In genomic region chr4:6782846-6783110, GRCh38 we compare ENCODE assay signal across 8 cellular contexts. TPM values are rescaled to one million over a fixed set of nuclear protein-coding genes. Genes with fewer than 3 reads are reported as not detected.
DNase-seq lines count a peak whose midpoint lies in the region; ATAC-seq, FAIRE-seq and TF ChIP-seq lines count a peak whose summit lies in the region.

No MANE protein-coding gene starts in this region.

- no peak overlapping the region for H2AK5ac ChIP-seq in mesenchymal stem cell (ENCODE audit: low read length, severe bottlenecking)

- H2BK120ac ChIP-seq in mesenchymal stem cell (ENCODE audit: low read depth, low read length) = peak overlapping the region; percentile 97

- H3K9me3 Mint-ChIP-seq in stimulated activated naive CD8-positive, alpha-beta T cell treated with anti-CD3 and anti-CD28 coated beads, Interleukin-15, amount 100 ng/mL, for 72 hours = no peaks in the 10 kb centered on the region

- H4K8ac ChIP-seq in mesenchymal stem cell (ENCODE audit: low read length) = peak overlapping the region; percentile 83

- peak overlapping the region; percentile 73 for H2BK15ac ChIP-seq in mesenchymal stem cell (ENCODE audit: low read depth, poor library complexity, severe bottlenecking)

- peak overlapping the region; percentile 94 to 95 for H3K14ac ChIP-seq in mesenchymal stem cell (ENCODE audit: low read length in 2 of 2)

- peak overlapping the region; percentile 37 to 99 for H3K23ac ChIP-seq in mesenchymal stem cell (ENCODE audit: low read length in 2 of 2)

- H3K79me1 ChIP-seq in mesenchymal stem cell (replicated peaks; ENCODE audit: low read length, poor library complexity, severe bottlenecking) = peaks cover 2% of the 10 kb centered on the region

- peak overlapping the region; percentile 88 to 99 for H3K18ac ChIP-seq in mesenchymal stem cell (ENCODE audit: low read depth in 1 of 2, low read length in 2 of 2)

- TF ChIP-seq CTCF in bronchial epithelial cell (IDR thresholded peaks at IDR 0.05; ENCODE audit: insufficient read depth, low read length, severe bottlenecking) = no peak

- peak overlapping the region; percentile 80 for H3K4me3 ChIP-seq in bronchial epithelial cell (ENCODE audit: low read depth, low read length)
- H3K4me3 ChIP-seq in mesenchymal stem cell (ENCODE audit: insufficient read depth in 1 of 2, low read depth in 1 of 2, low read length in 2 of 2) = peak overlapping the region; percentile 88 to 96

- no peak for DNase-seq in stimulated activated naive CD8-positive, alpha-beta T cell treated with anti-CD3 and anti-CD28 coated beads, Interleukin-15, Interleukin-2, amounts not matched to agents 100 U/mL and 50 U/mL, for 24 hours
- no peak for DNase-seq in stimulated activated naive CD8-positive, alpha-beta T cell treated with anti-CD3 and anti-CD28 coated beads, Interleukin-15, amount 100 ng/mL, for 72 hours
- DNase-seq in bronchial epithelial cell (ENCODE audit: low read depth) (no peak), mesenchymal stem cell (no peak), islet precursor cell (no peak), SIG-M5 treated with dmso at 0.1 percent for 504 hours (lab: John Stamatoyannopoulos, UW; ENCODE audit: unreplicated experiment) (no peak), NCI-H187 treated with DMSO at 0.1 percent for 48 hours (lab: John Stamatoyannopoulos, UW) (no peak), posterior cingulate gyrus (no peak)

- intact Hi-C loops in posterior cingulate gyrus (cut with DNase I) = loop anchor here (2.0 to 10.0 kb wide), 3 partner anchors 62 to 282 kb away; partner anchors contain the start of gene GRPEL1

- H2BK5ac ChIP-seq in mesenchymal stem cell (ENCODE audit: low read depth, low read length, poor library complexity, severe bottlenecking) = peak overlapping the region; percentile 74

- peak overlapping the region; percentile 48 for H2AFZ ChIP-seq in mesenchymal stem cell (ENCODE audit: low read depth, low read length)

- H3K4me1 Mint-ChIP-seq in stimulated activated naive CD8-positive, alpha-beta T cell treated with anti-CD3 and anti-CD28 coated beads, Interleukin-15, amount 100 ng/mL, for 72 hours = peaks cover 74% of the 10 kb centered on the region

- H3K4me2 ChIP-seq in mesenchymal stem cell (ENCODE audit: low read length, poor library complexity, severe bottlenecking) = no peak overlapping the region

- FAIRE-seq in bronchial epithelial cell (lab: Jason Lieb, UNC) = no peak

- no peak overlapping the region for H3K27ac Mint-ChIP-seq in stimulated activated naive CD8-positive, alpha-beta T cell treated with anti-CD3 and anti-CD28 coated beads, Interleukin-15, amount 100 ng/mL, for 72 hours

- H3K36me3 ChIP-seq in bronchial epithelial cell (ENCODE audit: control insufficient read depth, insufficient read depth, low read length) = peaks cover 1% of the 10 kb centered on the region
- H3K36me3 ChIP-seq in mesenchymal stem cell (ENCODE audit: control insufficient read depth in 1 of 2, insufficient read depth in 2 of 2, low read depth in 1 of 2, low read length in 2 of 2) = peaks cover 0 to 7% of the 10 kb centered on the region in 2 experiments

- H3K4me1 ChIP-seq in mesenchymal stem cell (ENCODE audit: control insufficient read depth, insufficient read depth, low read depth, low read length) = peaks cover 14% of the 10 kb centered on the region

- peak overlapping the region in 1 of 2 experiments; percentile 78 for H2BK12ac ChIP-seq in mesenchymal stem cell (ENCODE audit: low read length in 2 of 2)

- peak; percentile 20 for ATAC-seq in stimulated activated naive CD8-positive, alpha-beta T cell treated with anti-CD3 and anti-CD28 coated beads, Interleukin-15, Interleukin-2, amounts not matched to agents 100 U/mL and 50 U/mL, for 24 hours
- no peak for ATAC-seq in stimulated activated naive CD8-positive, alpha-beta T cell treated with anti-CD3 and anti-CD28 coated beads, Interleukin-15, amount 100 ng/mL, for 72 hours

- H3K4me3 Mint-ChIP-seq in stimulated activated naive CD8-positive, alpha-beta T cell treated with anti-CD3 and anti-CD28 coated beads, Interleukin-15, amount 100 ng/mL, for 72 hours = peak overlapping the region in 1 of 2 donors; percentile 90

- peak overlapping the region; percentile 80 for H4K91ac ChIP-seq in mesenchymal stem cell (ENCODE audit: low read length)

- no peak overlapping the region for H3K27ac ChIP-seq in mesenchymal stem cell (ENCODE audit: low read length, poor library complexity, severe bottlenecking)

- no peaks in the 10 kb centered on the region for H3K27me3 Mint-ChIP-seq in stimulated activated naive CD8-positive, alpha-beta T cell treated with anti-CD3 and anti-CD28 coated beads, Interleukin-15, amount 100 ng/mL, for 72 hours

- no peaks in the 10 kb centered on the region for H3K9me3 ChIP-seq in mesenchymal stem cell (ENCODE audit: control insufficient read depth, low read length)

- H3K4ac ChIP-seq in mesenchymal stem cell (ENCODE audit: low read depth in 1 of 2, low read length in 2 of 2) = peak overlapping the region; percentile 39 to 98

- H3K27me3 ChIP-seq in bronchial epithelial cell (ENCODE audit: control insufficient read depth, insufficient read depth, low read length) = no peaks in the 10 kb centered on the region
- H3K27me3 ChIP-seq in mesenchymal stem cell (ENCODE audit: control insufficient read depth in 1 of 2, insufficient read depth in 1 of 2, low read length in 2 of 2) = peaks cover 0 to 5% of the 10 kb centered on the region in 2 experiments

- H3K9ac ChIP-seq in mesenchymal stem cell (ENCODE audit: low read length) = peak overlapping the region; percentile 97

- 2% methylated on average over 18 of the region's 34 CpGs for WGBS in mesenchymal stem cell

RNA-seq across cellular contexts. Expression of gene KIAA0232, which starts 0.3 kb away (rescaled TPM):
- total RNA-seq in bronchial epithelial cell = 20.5 and 28.0 TPM in 2 replicates
- 13.4 TPM for polyA plus RNA-seq in mesenchymal stem cell (2013, experiment 1 of 2)
- 13.7 TPM for polyA plus RNA-seq in mesenchymal stem cell (2013, experiment 2 of 2)
